Comparison of ENCODE assay signal across 3 cellular contexts in the genomic region with DNA sequence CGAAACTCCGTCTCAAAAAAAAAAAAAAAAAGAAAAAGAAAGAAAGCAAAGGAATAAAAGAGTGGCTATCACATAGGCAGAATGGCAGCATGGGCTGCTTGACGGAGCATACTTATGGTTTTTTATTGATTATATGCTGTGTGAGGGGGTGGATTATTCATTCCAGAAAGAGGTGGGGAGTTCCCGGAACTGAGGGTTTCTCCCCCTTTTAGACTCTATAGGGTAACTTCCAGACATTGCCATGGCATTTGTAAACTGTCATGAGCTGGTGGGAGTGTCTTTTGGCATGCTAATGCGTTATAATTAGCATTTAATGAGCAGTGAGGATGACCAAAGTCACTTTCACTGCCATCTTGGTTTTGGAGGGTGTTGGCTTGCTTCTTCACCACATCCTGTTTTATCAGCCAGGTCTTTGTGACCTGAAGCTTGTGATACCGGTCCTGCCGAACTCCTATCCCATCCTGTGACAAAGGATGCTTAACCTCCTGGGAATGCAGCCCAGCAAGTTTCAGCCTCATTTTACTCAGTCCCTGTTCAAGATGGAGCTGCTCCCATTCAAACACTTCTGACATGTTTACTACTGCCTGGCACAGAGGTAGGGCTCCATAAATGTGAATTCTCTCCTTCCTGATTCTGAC.
A peak's percentile ranks its signal among the peaks of the same experiment; 100 is the strongest.
TF ChIP-seq lines count a peak whose summit lies in the region.

No MANE protein-coding gene starts in this region.

TF ChIP-seq in IMR-90, 13 proteins besides CTCF, POLR2A, EP300 and RAD21:
- TF ChIP-seq RCOR1 (IDR thresholded peaks at IDR 0.05; ENCODE audit: insufficient replicate concordance, low read length) (no peak), FOS (IDR thresholded peaks at IDR 0.05; ENCODE audit: low read depth, low read length) (no peak), NFE2L2 (IDR thresholded peaks at IDR 0.05; ENCODE audit: low read depth, low read length) (no peak), CHD1 (IDR thresholded peaks at IDR 0.05; ENCODE audit: low read depth, low read length) (no peak), MAZ (IDR thresholded peaks at IDR 0.05; ENCODE audit: borderline replicate concordance, low read depth, low read length) (no peak), CEBPB (IDR thresholded peaks at IDR 0.05; ENCODE audit: low read depth, low read length) (no peak), BHLHE40 (IDR thresholded peaks at IDR 0.05; ENCODE audit: low read depth, low read length) (no peak), RFX5 (IDR thresholded peaks at IDR 0.05; ENCODE audit: low read depth, low read length) (no peak), SMC3 (IDR thresholded peaks at IDR 0.05; ENCODE audit: low read depth, low read length) (no peak)
- TF ChIP-seq, protein P1, sequence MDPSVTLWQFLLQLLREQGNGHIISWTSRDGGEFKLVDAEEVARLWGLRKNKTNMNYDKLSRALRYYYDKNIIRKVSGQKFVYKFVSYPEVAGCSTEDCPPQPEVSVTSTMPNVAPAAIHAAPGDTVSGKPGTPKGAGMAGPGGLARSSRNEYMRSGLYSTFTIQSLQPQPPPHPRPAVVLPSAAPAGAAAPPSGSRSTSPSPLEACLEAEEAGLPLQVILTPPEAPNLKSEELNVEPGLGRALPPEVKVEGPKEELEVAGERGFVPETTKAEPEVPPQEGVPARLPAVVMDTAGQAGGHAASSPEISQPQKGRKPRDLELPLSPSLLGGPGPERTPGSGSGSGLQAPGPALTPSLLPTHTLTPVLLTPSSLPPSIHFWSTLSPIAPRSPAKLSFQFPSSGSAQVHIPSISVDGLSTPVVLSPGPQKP (IDR thresholded peaks at IDR 0.05; ENCODE audit: borderline replicate concordance, low read depth, low read length) = no peak
- TF ChIP-seq, protein P2, sequence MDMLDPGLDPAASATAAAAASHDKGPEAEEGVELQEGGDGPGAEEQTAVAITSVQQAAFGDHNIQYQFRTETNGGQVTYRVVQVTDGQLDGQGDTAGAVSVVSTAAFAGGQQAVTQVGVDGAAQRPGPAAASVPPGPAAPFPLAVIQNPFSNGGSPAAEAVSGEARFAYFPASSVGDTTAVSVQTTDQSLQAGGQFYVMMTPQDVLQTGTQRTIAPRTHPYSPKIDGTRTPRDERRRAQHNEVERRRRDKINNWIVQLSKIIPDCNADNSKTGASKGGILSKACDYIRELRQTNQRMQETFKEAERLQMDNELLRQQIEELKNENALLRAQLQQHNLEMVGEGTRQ (IDR thresholded peaks at IDR 0.05; ENCODE audit: low read depth, low read length) = no peak
TF ChIP-seq in IMR-90: peak in this region for 0.

TF ChIP-seq in GM12878, 131 proteins besides CTCF, POLR2A, EP300 and RAD21:
- TF ChIP-seq IKZF2 (IDR thresholded peaks at IDR 0.05) (no peak), CHD4 (IDR thresholded peaks at IDR 0.05) (no peak), RUNX3 (IDR thresholded peaks at IDR 0.05; ENCODE audit: low read length) (0 out of 2 replicates have a peak, but pooled peaks have one; percentile 6), SPI1 (IDR thresholded peaks at IDR 0.05; ENCODE audit: borderline replicate concordance, insufficient read depth, low read depth, low read length) (0 out of 2 replicates have a peak, but pooled peaks have one; percentile 9)

TF ChIP-seq in HEK293T, 16 proteins besides CTCF, POLR2A, EP300 and RAD21:
- TF ChIP-seq SUZ12 (IDR thresholded peaks at IDR 0.05) (no peak), SP1 (IDR thresholded peaks at IDR 0.05) (no peak)
